Comparison of ENCODE assay signal across 8 cellular contexts in the genomic region with DNA sequence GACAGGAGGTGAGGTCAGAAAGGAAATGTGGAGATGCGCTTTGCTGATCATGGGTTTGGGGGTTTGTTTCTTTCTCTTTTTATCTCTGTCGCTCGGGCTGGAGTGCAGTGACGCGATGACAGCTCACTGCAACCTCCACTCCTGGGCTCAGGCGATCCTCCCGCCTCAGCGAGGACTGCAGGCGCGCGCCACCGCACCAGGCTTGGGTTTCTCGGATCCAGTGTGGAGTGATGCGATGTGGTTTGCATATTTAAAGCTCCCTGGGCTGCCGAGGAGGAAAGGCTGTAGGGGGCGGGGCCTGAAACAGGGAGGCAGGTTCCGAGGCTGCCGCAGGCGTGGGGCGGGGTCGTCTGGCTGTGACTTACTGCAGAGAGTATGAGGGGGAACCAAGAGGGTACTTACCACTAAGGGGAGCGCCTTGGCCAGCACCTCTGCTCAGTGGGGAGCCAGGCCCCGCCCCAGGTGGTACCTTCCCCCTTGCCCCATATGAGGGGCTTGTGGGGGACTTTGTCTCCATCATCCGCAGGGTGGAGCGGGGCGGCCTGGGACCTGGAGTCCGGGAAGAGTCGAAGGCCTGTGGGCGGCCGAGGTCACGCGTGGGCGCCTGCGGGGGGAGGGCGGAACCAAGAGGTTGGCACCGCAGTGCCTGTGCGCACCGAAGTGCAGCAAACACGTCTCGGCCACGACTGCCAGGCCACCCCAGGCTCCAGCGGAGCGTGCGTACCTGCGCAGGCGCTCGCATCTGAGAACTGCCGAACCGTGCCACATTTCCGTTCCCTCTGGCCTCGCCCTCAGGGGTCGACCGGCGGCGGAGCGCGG. TPM values are rescaled to one million over a fixed set of nuclear protein-coding genes. Genes with fewer than 3 reads are reported as not detected.
DNase-seq lines count a peak whose midpoint lies in the region; ATAC-seq and TF ChIP-seq lines count a peak whose summit lies in the region.

No MANE protein-coding gene starts in this region.

- H3K9me3 ChIP-seq in thoracic aorta = no peaks in the 10 kb centered on the region

- peaks cover 0 to 7% of the 10 kb centered on the region in 2 donors for H3K4me1 ChIP-seq in thoracic aorta (ENCODE audit: control insufficient read depth in 1 of 2, low read depth in 2 of 2)

- no peak for TF ChIP-seq CTCF in thoracic aorta (IDR thresholded peaks at IDR 0.05)

- no peak overlapping the region for H3K27ac ChIP-seq in thoracic aorta

- DNase-seq in activated effector memory CD4-positive, alpha-beta T cell treated with Interleukin-2 at 50 U/mL for 16 hours = peak; percentile 53
- DNase-seq in iPS-NIHi7 (ENCODE audit: extremely low spot score) = peak; percentile 82
- no peak for DNase-seq in thoracic aorta (ENCODE audit: low spot score)
- no peak for DNase-seq in NCI-H2196 treated with DMSO at 0.1 percent for 48 hours (lab: John Stamatoyannopoulos, UW; ENCODE audit: unreplicated experiment)
- no peak for DNase-seq in NCI-H524 (lab: John Stamatoyannopoulos, UW)

- H3K4me3 ChIP-seq in thoracic aorta = peak overlapping the region; percentile 54

- H3K27me3 ChIP-seq in thoracic aorta (replicated peaks; ENCODE audit: insufficient read depth) = no peaks in the 10 kb centered on the region

- ATAC-seq in GM18909 (IDR thresholded peaks at IDR 0.05; ENCODE audit: poor library complexity, unreplicated experiment) (peak; percentile 62), HG03571 (IDR thresholded peaks at IDR 0.05; ENCODE audit: unreplicated experiment) (peak; percentile 60), thoracic aorta (ENCODE audit: insufficient number of reproducible peaks, low FRiP score, low read depth) (no peak), HG02981 (IDR thresholded peaks at IDR 0.05; ENCODE audit: unreplicated experiment) (no peak)

- H3K36me3 ChIP-seq in thoracic aorta = no peaks in the 10 kb centered on the region

RNA-seq across cellular contexts. Expression of gene BAK1, which starts 12.7 kb away (rescaled TPM):
- total RNA-seq in thoracic aorta = 10 to 100 TPM; 13.8 to 14.0 TPM

RNA-seq across cellular contexts. Expression of gene ITPR3, which starts 28.3 kb away (rescaled TPM):
- 10 to 100 TPM; 15.2 to 21.2 TPM for total RNA-seq in thoracic aorta

Comparison
In these comparisons a context has a peak if more than half of its experiments do, and no peak if none do; other contexts are left out.
1. ATAC-seq: peak in GM18909 (single experiment) and HG03571 (single experiment); none in thoracic aorta (single experiment) and HG02981 (single experiment).
2. DNase-seq: peak in activated effector memory CD4-positive, alpha-beta T cell treated with Interleukin-2 at 50 U/mL for 16 hours (single experiment) and iPS-NIHi7 (single experiment); none in thoracic aorta (single experiment), NCI-H2196 treated with DMSO at 0.1 percent for 48 hours (single experiment) and NCI-H524 (0 of 2).